22 cellular contexts compared by ENCODE assay signal in the genomic region with DNA sequence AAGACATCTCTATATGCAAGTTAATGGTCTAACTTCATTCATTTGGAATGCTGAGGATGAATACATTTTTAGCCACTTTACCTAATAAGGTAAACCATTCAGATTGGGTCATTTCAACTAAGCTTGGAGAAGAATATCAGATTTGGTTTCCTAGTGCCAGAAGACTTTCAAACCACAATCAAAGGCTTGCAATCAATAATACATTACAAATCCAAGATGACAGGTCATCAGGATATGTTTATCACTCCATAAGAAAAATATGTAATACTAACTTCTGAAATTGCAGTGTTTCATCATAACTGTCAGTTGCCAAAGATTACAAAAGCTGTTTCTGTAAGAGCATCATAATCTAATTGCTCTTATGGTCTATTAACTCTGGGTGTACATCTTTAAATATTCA.
"Had no signal": no experiment of that assay in that cellular context is flagged by ENCODE, and none has a peak within 500 bp of the region (broad histone marks: within the 10 kb centered on the region; RNA-seq: fewer than 3 reads in every experiment).

No MANE protein-coding gene starts in this region.

- ATAC-seq: left cardiac atrium; mucosa of descending colon; naive thymus-derived CD8-positive, alpha-beta T cell; psoas muscle; sciatic nerve; stimulated activated naive B cell treated with anti-CD40 and anti-IgM and Interleukin-4, amounts not matched to agents 10 μg/mL and 1 μg/mL and 100 μg/mL, for 72 hours; T-cell had no signal

- H3K4me3 ChIP-seq: lung, mucosa of descending colon, psoas muscle, transverse colon had no signal

- H3K27ac ChIP-seq: psoas muscle, transverse colon had no signal

- H3K36me3 ChIP-seq: transverse colon had no signal

- H3K27me3 ChIP-seq: transverse colon had no signal

- H3K4me1 ChIP-seq: psoas muscle, transverse colon had no signal

- H3K9me3 ChIP-seq: mucosa of descending colon, psoas muscle, transverse colon had no signal

- DNase-seq: activated CD4-positive, alpha-beta memory T cell treated with anti-CD3 and anti-CD28 coated beads for 36 hours; activated gamma-delta T cell treated with Interleukin-2 at 50 U/mL for 16 hours; activated naive CD8-positive, alpha-beta T cell treated with anti-CD3 and anti-CD28 coated beads for 36 hours; activated T-cell treated with anti-CD3 and anti-CD28 coated beads, Interleukin-2, amount 50 U/mL, for 48 hours; caudate nucleus; cortex of kidney; effector memory CD4-positive, alpha-beta T cell; glutamatergic neuron; immature natural killer cell; left cardiac atrium; mucosa of descending colon; naive thymus-derived CD8-positive, alpha-beta T cell; nucleus accumbens; psoas muscle; stimulated activated CD4-positive, alpha-beta T cell treated with anti-CD3 and anti-CD28 coated beads, Interleukin-2, amount 100 ng/mL, for 24 hours; stimulated activated naive B cell treated with anti-CD40 and anti-IgM and Interleukin-4, amounts not matched to agents 10 μg/mL and 1 μg/mL and 100 μg/mL, for 72 hours; substantia nigra; T-cell; T1000; transverse colon had no signal
